20 cellular contexts compared by ENCODE assay signal in genomic region chr18:58403799-58404455, GRCh38.
DNase-seq lines count a peak whose midpoint lies in the region; ATAC-seq, FAIRE-seq and TF ChIP-seq lines count a peak whose summit lies in the region.
"Had no signal": no experiment of that assay in that cellular context is flagged by ENCODE, and none has a peak within 500 bp of the region (broad histone marks: within the 10 kb centered on the region; RNA-seq: fewer than 3 reads in every experiment).

No MANE protein-coding gene starts in this region.

- no peaks in the 10 kb centered on the region for H3F3A ChIP-seq in PC-3 (ENCODE audit: low read length, unreplicated experiment)

- TSS peak; percentile 12 for BruUV-seq in PC-3 (replicated peaks; lab: Mats Ljungman, UMichigan)

- no peak overlapping the region for H3K9ac ChIP-seq in PC-3 (ENCODE audit: low read length)

- H4K20me1 ChIP-seq in PC-3 (ENCODE audit: low read length) = no peaks in the 10 kb centered on the region

- TF ChIP-seq CTCF in natural killer cell (IDR thresholded peaks at IDR 0.05) (no peak), PC-3 (conservative IDR thresholded peaks at IDR 0.05; ENCODE audit: low read depth, low read length) (no peak), pancreas (IDR thresholded peaks at IDR 0.05) (no peak)

- CTCF ChIA-PET in PC-3 (lab: Charles Lee) = no interaction called here

- H3K27me3 Mint-ChIP-seq in natural killer cell treated with Interleukin-12 subunit alpha and Interleukin-12 subunit beta and Interleukin-15 and Interleukin-18, amount 100 ng/mL, for 72 hours = no peaks in the 10 kb centered on the region
- no peaks in the 10 kb centered on the region for H3K27me3 Mint-ChIP-seq in natural killer cell (ENCODE audit: low read depth in 2 of 2)

- no peaks in the 10 kb centered on the region for H3K36me3 Mint-ChIP-seq in natural killer cell treated with Interleukin-12 subunit alpha and Interleukin-12 subunit beta and Interleukin-15 and Interleukin-18, amount 100 ng/mL, for 72 hours
- H3K36me3 Mint-ChIP-seq in natural killer cell = no peaks in the 10 kb centered on the region

- no peaks in the 10 kb centered on the region for H3K4me1 Mint-ChIP-seq in natural killer cell treated with Interleukin-12 subunit alpha and Interleukin-12 subunit beta and Interleukin-15 and Interleukin-18, amount 100 ng/mL, for 72 hours (ENCODE audit: low read depth in 2 of 2)
- no peaks in the 10 kb centered on the region for H3K4me1 Mint-ChIP-seq in natural killer cell

- no peak overlapping the region for H3K4me2 ChIP-seq in PC-3 (ENCODE audit: low read length)

- H3K27me3 ChIP-seq in PC-3 (ENCODE audit: low read length) = no peaks in the 10 kb centered on the region
- no peaks in the 10 kb centered on the region for H3K27me3 ChIP-seq in pancreas

- H3K36me3 ChIP-seq in PC-3 (ENCODE audit: low read depth, low read length) = no peaks in the 10 kb centered on the region
- H3K36me3 ChIP-seq in pancreas = no peaks in the 10 kb centered on the region

- H3K4me1 ChIP-seq in PC-3 (ENCODE audit: insufficient read depth, low read length) = no peaks in the 10 kb centered on the region
- H3K4me1 ChIP-seq in pancreas = peaks cover 10 to 21% (median 17%) of the 10 kb centered on the region in 3 donors

- no peaks in the 10 kb centered on the region for H3K9me3 Mint-ChIP-seq in natural killer cell treated with Interleukin-12 subunit alpha and Interleukin-12 subunit beta and Interleukin-15 and Interleukin-18, amount 100 ng/mL, for 72 hours
- H3K9me3 Mint-ChIP-seq in natural killer cell = no peaks in the 10 kb centered on the region
- H3K9me3 Mint-ChIP-seq: CD8-positive, alpha-beta memory T cell had no signal

- no peak overlapping the region for H2AFZ ChIP-seq in PC-3 (ENCODE audit: low read length)

- H3K4me3 Mint-ChIP-seq in natural killer cell treated with Interleukin-12 subunit alpha and Interleukin-12 subunit beta and Interleukin-15 and Interleukin-18, amount 100 ng/mL, for 72 hours = no peak overlapping the region
- H3K4me3 Mint-ChIP-seq in natural killer cell = no peak overlapping the region
- H3K4me3 Mint-ChIP-seq: CD8-positive, alpha-beta memory T cell had no signal

- 69 to 70% methylated on average over 21 of the region's 21 CpGs for WGBS in pancreas, 2 donors

- intact Hi-C loops in natural killer cell (cut with micrococcal nuclease) (no loop called here), PC-3 (cut with micrococcal nuclease) (no loop called here), pancreas (cut with DNase I) (no loop called here)

- no peaks in the 10 kb centered on the region for H3K9me2 ChIP-seq in PC-3 (replicated peaks; ENCODE audit: low read length)

- H3K79me2 ChIP-seq in PC-3 (ENCODE audit: low read length) = no peaks in the 10 kb centered on the region

- no peak overlapping the region for H3K27ac Mint-ChIP-seq in natural killer cell treated with Interleukin-12 subunit alpha and Interleukin-12 subunit beta and Interleukin-15 and Interleukin-18, amount 100 ng/mL, for 72 hours
- H3K27ac Mint-ChIP-seq in natural killer cell = no peak overlapping the region
- H3K27ac Mint-ChIP-seq: CD8-positive, alpha-beta memory T cell had no signal

- POLR2A ChIA-PET in PC-3 (lab: Charles Lee; ENCODE audit: unreplicated experiment) = no interaction called here

- DNase-seq in natural killer cell treated with Interleukin-12 subunit alpha and Interleukin-12 subunit beta and Interleukin-15 and Interleukin-18, amount 100 ng/mL, for 72 hours (ENCODE audit: low spot score) = no peak
- DNase-seq in natural killer cell = no peak
- DNase-seq in PC-3 = no peak
- DNase-seq in islet precursor cell = peak; percentile 38
- peak in 2 of 6 donors; percentile 37 to 66 for DNase-seq in pancreas
- no peak for DNase-seq in stimulated activated naive CD4-positive, alpha-beta T cell (lab: John Stamatoyannopoulos, UW)
- DNase-seq in NCI-H1930 (lab: John Stamatoyannopoulos, UW) = no peak
- DNase-seq: CD8-positive, alpha-beta memory T cell; DMS79 treated with DMSO at 0.1 percent for 48 hours; HCEC 1CT; NCI-H1092 treated with DMSO at 0.1 percent for 48 hours; NCI-H1694; NCI-H2107; NCI-H2227 treated with DMSO at 0.1 percent for 48 hours; NCI-H510A treated with DMSO at 0.1 percent for 48 hours; NCI-H774; RPMI8226; SHP77 treated with DMSO at 0.1 percent for 48 hours had no signal

- no peaks in the 10 kb centered on the region for H3K9me3 ChIP-seq in PC-3 (ENCODE audit: low read length)
- no peaks in the 10 kb centered on the region for H3K9me3 ChIP-seq in pancreas

- ATAC-seq in natural killer cell treated with Interleukin-12 subunit alpha and Interleukin-12 subunit beta and Interleukin-15 and Interleukin-18, amount 100 ng/mL, for 72 hours = peak; percentile 15 to 26
- ATAC-seq in natural killer cell (no peak), PC-3 (no peak; the same call in 1 of the 2 replicates), pancreas (peak; percentile 19 to 68 (median 42)), HG02885 (IDR thresholded peaks at IDR 0.05; ENCODE audit: poor library complexity, unreplicated experiment) (no peak)

- H3K27ac ChIP-seq in PC-3 (ENCODE audit: low read length) = no peak overlapping the region
- H3K27ac ChIP-seq in pancreas = no peak overlapping the region

- H3K4me3 ChIP-seq in PC-3 (ENCODE audit: low read length) = no peak overlapping the region
- no peak overlapping the region for H3K4me3 ChIP-seq in pancreas

- no peak for FAIRE-seq in pancreas (lab: Jason Lieb, UNC)
- FAIRE-seq: A204.1 had no signal

Comparison
In these comparisons a context has a peak if more than half of its experiments do, and no peak if none do; other contexts are left out.
1. ATAC-seq: peak in natural killer cell treated with Interleukin-12 subunit alpha and Interleukin-12 subunit beta and Interleukin-15 and Interleukin-18, amount 100 ng/mL, for 72 hours (2 of 2) and pancreas (4 of 4); none in natural killer cell (0 of 3), PC-3 (single experiment) and HG02885 (single experiment).